1 cellular context compared by ENCODE assay signal in the genomic region with DNA sequence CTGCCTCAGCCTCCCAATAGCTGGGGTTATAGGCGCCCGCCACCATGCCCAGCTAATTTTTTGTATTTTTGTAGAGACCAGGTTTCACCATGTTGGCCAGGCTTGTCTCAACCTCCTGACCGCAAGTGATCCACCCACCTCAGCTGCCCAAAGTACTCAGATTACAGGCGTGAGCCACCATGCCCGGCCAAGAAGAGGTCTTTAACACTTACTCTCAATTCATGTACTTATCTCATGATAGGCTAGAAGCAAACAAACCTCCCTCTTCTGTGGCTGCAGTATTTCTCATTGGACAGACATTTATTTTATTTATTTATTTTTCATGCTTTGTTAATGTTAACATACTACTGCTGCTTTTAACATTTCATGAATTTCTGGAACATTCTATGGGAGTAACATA.
TF ChIP-seq lines count a peak whose summit lies in the region.

No MANE protein-coding gene starts in this region.

TF ChIP-seq in GM23338, 12 proteins besides CTCF, POLR2A, EP300 and RAD21 (continued from another document):
- TF ChIP-seq NANOG (IDR thresholded peaks at IDR 0.05; ENCODE audit: borderline replicate concordance) (no peak), ZNF331 (CRISPR knock-in tag; IDR thresholded peaks at IDR 0.05; ENCODE audit: low read depth) (no peak)
